ENCODE assay signal across 9 cellular contexts in genomic region chr14:93219103-93219726, GRCh38. TPM values are rescaled to one million over a fixed set of nuclear protein-coding genes. Genes with fewer than 3 reads are reported as not detected.
DNase-seq lines count a peak whose midpoint lies in the region; ATAC-seq, FAIRE-seq and TF ChIP-seq lines count a peak whose summit lies in the region.
"Had no signal": no experiment of that assay in that cellular context is flagged by ENCODE, and none has a peak within 500 bp of the region (broad histone marks: within the 10 kb centered on the region; RNA-seq: fewer than 3 reads in every experiment).

No MANE protein-coding gene starts in this region.

- peaks cover 47% of the 10 kb centered on the region for H3K36me3 Mint-ChIP-seq in endodermal cell (ENCODE audit: low read depth)
- H3K36me3 Mint-ChIP-seq in nephron progenitor cell (ENCODE audit: low read depth), result peaks cover 46% of the 10 kb centered on the region

- TF ChIP-seq CTCF in DND-41 (IDR thresholded peaks at IDR 0.05; ENCODE audit: borderline replicate concordance, extremely low read depth, low read length, poor library complexity, severe bottlenecking) (peak; percentile 80), endodermal cell (conservative IDR thresholded peaks at IDR 0.05) (peak; percentile 86), nephron progenitor cell (IDR thresholded peaks at IDR 0.05) (peak; percentile 54)

- H2AFZ ChIP-seq in DND-41 (ENCODE audit: low read depth, low read length) (no peak overlapping the region), GM23248 (no peak overlapping the region)

- no peaks in the 10 kb centered on the region for H3K9me2 ChIP-seq in GM23248 (ENCODE audit: insufficient read depth)

- H3K4me3 Mint-ChIP-seq in endodermal cell, result no peak overlapping the region
- H3K4me3 Mint-ChIP-seq in nephron progenitor cell, result no peak overlapping the region
- H3K4me3 Mint-ChIP-seq: stimulated activated naive CD8-positive, alpha-beta T cell treated with anti-CD3 and anti-CD28 coated beads, Interleukin-15, Interleukin-2, amounts not matched to agents 100 ng/mL and 50 ng/mL, for 24 hours had no signal

- H3K36me3 ChIP-seq in DND-41 (ENCODE audit: insufficient read depth, low read length), result peaks cover 91% of the 10 kb centered on the region
- peaks cover 13% of the 10 kb centered on the region; the same call in 1 of the 2 replicates for H3K36me3 ChIP-seq in GM23248 (ENCODE audit: low read depth)
- H3K36me3 ChIP-seq in endodermal cell (ENCODE audit: control insufficient read depth, insufficient read depth, low read length), result peaks cover 46% of the 10 kb centered on the region

- H3K27me3 ChIP-seq in DND-41 (ENCODE audit: insufficient read depth, low read length, poor library complexity), result no peaks in the 10 kb centered on the region
- H3K27me3 ChIP-seq in GM23248 (replicated peaks; ENCODE audit: insufficient read depth), result no peaks in the 10 kb centered on the region
- no peaks in the 10 kb centered on the region for H3K27me3 ChIP-seq in endodermal cell (ENCODE audit: control insufficient read depth, insufficient read depth, low read length, poor library complexity, severe bottlenecking)

- H3K27ac Mint-ChIP-seq in endodermal cell, result no peak overlapping the region
- no peak overlapping the region for H3K27ac Mint-ChIP-seq in nephron progenitor cell
- H3K27ac Mint-ChIP-seq: stimulated activated naive CD8-positive, alpha-beta T cell treated with anti-CD3 and anti-CD28 coated beads, Interleukin-15, Interleukin-2, amounts not matched to agents 100 ng/mL and 50 ng/mL, for 24 hours had no signal

- DNase-seq in DND-41 (peak; percentile 56), GM23248 (peak; percentile 75), NCI-H1694 (lab: John Stamatoyannopoulos, UW) (peak; percentile 76), endodermal cell (peak; percentile 70), nephron progenitor cell (peak; percentile 27), GOT3 (lab: John Stamatoyannopoulos, UW) (no peak)

- H3K27me3 Mint-ChIP-seq in endodermal cell (ENCODE audit: insufficient read depth) (no peaks in the 10 kb centered on the region), nephron progenitor cell (ENCODE audit: low read depth, poor library complexity) (no peaks in the 10 kb centered on the region)
- H3K27me3 Mint-ChIP-seq: stimulated activated naive CD8-positive, alpha-beta T cell treated with anti-CD3 and anti-CD28 coated beads, Interleukin-15, Interleukin-2, amounts not matched to agents 100 ng/mL and 50 ng/mL, for 24 hours had no signal

- H4K20me1 ChIP-seq in DND-41 (ENCODE audit: insufficient read depth, low read length) (no peaks in the 10 kb centered on the region), GM23248 (ENCODE audit: insufficient read depth) (no peaks in the 10 kb centered on the region)

- H3K9me3 Mint-ChIP-seq in endodermal cell, result no peaks in the 10 kb centered on the region
- no peaks in the 10 kb centered on the region for H3K9me3 Mint-ChIP-seq in nephron progenitor cell
- H3K9me3 Mint-ChIP-seq: stimulated activated naive CD8-positive, alpha-beta T cell treated with anti-CD3 and anti-CD28 coated beads, Interleukin-15, Interleukin-2, amounts not matched to agents 100 ng/mL and 50 ng/mL, for 24 hours had no signal

- no peak overlapping the region for H3K4me3 ChIP-seq in DND-41 (ENCODE audit: low read depth in 1 of 2, low read length in 2 of 2)
- H3K4me3 ChIP-seq in GM23248, result no peak overlapping the region
- no peak overlapping the region for H3K4me3 ChIP-seq in endodermal cell (ENCODE audit: low read length)

- no peak overlapping the region for H3K27ac ChIP-seq in DND-41 (ENCODE audit: low read length)
- H3K27ac ChIP-seq in GM23248, result no peak overlapping the region
- H3K27ac ChIP-seq in endodermal cell (ENCODE audit: low read depth, low read length), result no peak overlapping the region

- no peaks in the 10 kb centered on the region for H3K9me3 ChIP-seq in DND-41 (ENCODE audit: insufficient read depth, low read length, severe bottlenecking)
- H3K9me3 ChIP-seq in GM23248 (ENCODE audit: low read depth), result no peaks in the 10 kb centered on the region
- no peaks in the 10 kb centered on the region for H3K9me3 ChIP-seq in endodermal cell (ENCODE audit: control insufficient read depth, low read length)

- ATAC-seq in DND-41 (ENCODE audit: insufficient read depth, low read depth) (peak; percentile 91), GM19455 (IDR thresholded peaks at IDR 0.05; ENCODE audit: unreplicated experiment) (no peak)

- no peaks in the 10 kb centered on the region for H3K4me1 ChIP-seq in DND-41 (ENCODE audit: insufficient read depth, low read length)
- H3K4me1 ChIP-seq in GM23248 (ENCODE audit: insufficient read depth), result no peaks in the 10 kb centered on the region
- no peaks in the 10 kb centered on the region for H3K4me1 ChIP-seq in endodermal cell (ENCODE audit: control insufficient read depth, insufficient read depth, low read length)

- H3K9ac ChIP-seq in DND-41 (ENCODE audit: low read depth, low read length), result no peak overlapping the region
- H3K9ac ChIP-seq in GM23248, result no peak overlapping the region
- H3K9ac ChIP-seq in endodermal cell (ENCODE audit: extremely low read depth, low read length, poor library complexity, severe bottlenecking), result no peak overlapping the region

- no peaks in the 10 kb centered on the region for H3F3A ChIP-seq in GM23248 (ENCODE audit: insufficient read depth)

- H3K4me1 Mint-ChIP-seq in endodermal cell, result no peaks in the 10 kb centered on the region
- no peaks in the 10 kb centered on the region for H3K4me1 Mint-ChIP-seq in nephron progenitor cell

- in situ Hi-C loops in GM23248 (cut with MboI), result no loop called here

- H3K4me2 ChIP-seq in DND-41 (ENCODE audit: insufficient read depth, low read length), result no peak overlapping the region
- no peak overlapping the region for H3K4me2 ChIP-seq in GM23248 (ENCODE audit: unreplicated experiment)

- FAIRE-seq in TTC549 (lab: Jason Lieb, UNC), result peak; percentile 50

- H3K79me2 ChIP-seq in DND-41 (ENCODE audit: insufficient read depth, low read length) (no peaks in the 10 kb centered on the region), GM23248 (ENCODE audit: insufficient read depth) (no peaks in the 10 kb centered on the region)

- WGBS in GM23248 (ENCODE audit: low coverage in 1 of 2, low lambda C conversion rate in 2 of 2, missing lambda C conversion rate in 2 of 2), 2 experiments, result 54 to 60% methylated on average over 3 of the region's 3 CpGs
- 85 to 90% methylated on average over 3 of the region's 3 CpGs for WGBS in endodermal cell (ENCODE audit: insufficient coverage in 1 of 2, insufficient read length in 1 of 2), 2 experiments

RNA-seq across cellular contexts. Expression of gene UBR7, which starts 12.2 kb away (rescaled TPM):
- 28.7 and 42.9 TPM in 2 replicates for total RNA-seq in GM23248 (2014; rRNA removed; shearing (Covaris generic))
- 23.8 and 24.0 TPM in 2 replicates for polyA plus RNA-seq in GM23248 (2016; fragmentation: Nextera tagmentation; extraction: Ambion mirVana)
- 10 to 100 TPM; 25.0 to 25.6 TPM for total RNA-seq in endodermal cell
- 35.5 TPM for polyA plus RNA-seq in endodermal cell (2013, experiment 1 of 2)
- 31.7 TPM for polyA plus RNA-seq in endodermal cell (2013, experiment 2 of 2)

RNA-seq across cellular contexts. Expression of gene GON7, which starts 12.3 kb away (rescaled TPM):
- total RNA-seq in GM23248 (2014; rRNA removed; shearing (Covaris generic)), result 13.2 and 16.5 TPM in 2 replicates
- 18.3 and 19.0 TPM in 2 replicates for polyA plus RNA-seq in GM23248 (2016; fragmentation: Nextera tagmentation; extraction: Ambion mirVana)
- total RNA-seq in endodermal cell, result 1 to 10 TPM; 6.5 to 7.2 TPM
- polyA plus RNA-seq in endodermal cell (2013, experiment 1 of 2), result 12.4 TPM
- polyA plus RNA-seq in endodermal cell (2013, experiment 2 of 2), result 14.0 TPM

RNA-seq across cellular contexts. Expression of gene LYSET, which starts 34.1 kb away (rescaled TPM):
- 6.2 and 7.7 TPM in 2 replicates for total RNA-seq in GM23248 (2014; rRNA removed; shearing (Covaris generic))
- polyA plus RNA-seq in GM23248 (2016; fragmentation: Nextera tagmentation; extraction: Ambion mirVana), result 18.5 and 18.7 TPM in 2 replicates
- total RNA-seq in endodermal cell, result 10 to 100 TPM; 25.0 to 27.9 TPM
- 37.2 TPM for polyA plus RNA-seq in endodermal cell (2013, experiment 1 of 2)
- polyA plus RNA-seq in endodermal cell (2013, experiment 2 of 2), result 27.9 TPM

RNA-seq across cellular contexts. Expression of gene MOAP1, which starts 34.5 kb away (rescaled TPM):
- 17.5 and 18.3 TPM in 2 replicates for total RNA-seq in GM23248 (2014; rRNA removed; shearing (Covaris generic))
- 9.8 and 11.8 TPM in 2 replicates for polyA plus RNA-seq in GM23248 (2016; fragmentation: Nextera tagmentation; extraction: Ambion mirVana)
- total RNA-seq in endodermal cell, result 10 to 100 TPM; 15.8 to 23.6 TPM
- polyA plus RNA-seq in endodermal cell (2013, experiment 1 of 2), result 23.2 TPM
- 22.6 TPM for polyA plus RNA-seq in endodermal cell (2013, experiment 2 of 2)
